Comparison of ENCODE assay signal across 11 cellular contexts in the genomic region with DNA sequence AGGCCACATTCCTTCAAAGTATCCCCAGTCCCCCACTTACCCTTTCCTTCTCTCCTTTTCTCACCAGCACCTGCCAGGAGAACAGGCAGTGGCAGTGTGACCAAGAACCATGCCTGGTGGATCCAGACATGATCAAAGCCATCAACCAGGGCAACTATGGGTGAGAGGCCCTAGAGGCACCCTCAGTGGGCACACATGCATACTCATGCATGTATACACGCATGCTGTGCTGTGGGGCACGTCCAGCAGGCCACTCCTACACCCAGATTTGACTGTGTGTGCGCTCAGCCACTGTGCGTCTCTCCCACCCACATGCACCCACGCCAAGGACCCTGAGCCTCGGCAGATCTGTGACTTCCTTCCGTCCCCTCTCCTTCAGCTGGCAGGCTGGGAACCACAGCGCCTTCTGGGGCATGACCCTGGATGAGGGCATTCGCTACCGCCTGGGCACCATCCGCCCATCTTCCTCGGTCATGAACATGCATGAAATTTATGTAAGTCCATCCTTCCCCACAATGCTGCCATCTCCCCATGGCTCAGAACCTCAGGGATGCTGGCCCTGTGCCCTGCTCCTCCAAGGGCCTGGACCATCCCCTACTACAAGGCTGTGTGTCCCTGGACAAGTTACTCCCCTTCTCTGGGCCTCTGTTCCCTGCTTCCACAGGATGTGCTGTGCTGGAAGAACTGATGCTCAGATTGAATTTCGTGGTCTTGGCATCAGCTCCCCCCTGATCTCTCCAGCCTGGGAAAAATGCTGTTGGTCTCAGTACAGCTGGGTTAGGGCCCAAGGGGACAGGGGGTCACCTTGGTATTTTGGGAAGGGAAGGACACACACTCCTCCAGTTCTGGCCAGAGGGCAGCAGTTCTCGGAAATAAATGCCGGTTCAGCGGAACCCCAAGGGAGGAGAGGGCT. TPM values are rescaled to one million over a fixed set of nuclear protein-coding genes. Genes with fewer than 3 reads are reported as not detected.
DNase-seq lines count a peak whose midpoint lies in the region; ATAC-seq and TF ChIP-seq lines count a peak whose summit lies in the region.
"Had no signal": no experiment of that assay in that cellular context is flagged by ENCODE, and none has a peak within 500 bp of the region (broad histone marks: within the 10 kb centered on the region; RNA-seq: fewer than 3 reads in every experiment).

No MANE protein-coding gene starts in this region.

- POLR2A ChIA-PET in activated CD4-positive, alpha-beta T cell treated with anti-CD3 and anti-CD28 coated beads, Interleukin-2, amount 10 ng/mL, durations not matched to agents 7 days and 5 days (lab: Charles Lee) = no interaction called here

- H3K4me3 ChIP-seq in adrenal gland (no peak overlapping the region), tibial artery (peak overlapping the region; percentile 27 to 34)

- no peak for TF ChIP-seq CTCF in adrenal gland (IDR thresholded peaks at IDR 0.05)
- TF ChIP-seq CTCF in neural crest cell (conservative IDR thresholded peaks at IDR 0.05) = no peak
- TF ChIP-seq CTCF in tibial artery (IDR thresholded peaks at IDR 0.05) = no peak

- peaks cover 20 to 46% of the 10 kb centered on the region in 2 donors for H3K4me1 ChIP-seq in adrenal gland (replicated peaks in 1 of 2)
- H3K4me1 ChIP-seq in tibial artery = peaks cover 0 to 93% (median 84%) of the 10 kb centered on the region in 4 donors

- intact Hi-C loops in adrenal gland (cut with DNase I) (no loop called here), cardiac septum (cut with DNase I) (no loop called here), tibial artery (cut with DNase I; ENCODE audit: low total_unique reads) (no loop called here)

- H3K9me3 Mint-ChIP-seq in neural crest cell (no peaks in the 10 kb centered on the region), immature natural killer cell (peaks cover 0 to 2% (median 0%) of the 10 kb centered on the region in 6 donors)
- H3K9me3 Mint-ChIP-seq in activated CD4-positive, alpha-beta T cell treated with anti-CD3 and anti-CD28 coated beads, Interleukin-2, amount 10 ng/mL, durations not matched to agents 7 days and 5 days = no peaks in the 10 kb centered on the region
- H3K9me3 Mint-ChIP-seq in stimulated activated memory B cell treated with anti-CD40 and anti-IgM and Interleukin-4, amounts not matched to agents 10 μg/mL and 1 μg/mL and 100 μg/mL, for 72 hours = no peaks in the 10 kb centered on the region
- H3K9me3 Mint-ChIP-seq: natural killer cell treated with Interleukin-12 subunit alpha and Interleukin-12 subunit beta and Interleukin-15 and Interleukin-18, amount 100 ng/mL, for 72 hours had no signal

- H3K4me3 Mint-ChIP-seq in neural crest cell (no peak overlapping the region), immature natural killer cell (no peak overlapping the region)
- H3K4me3 Mint-ChIP-seq in activated CD4-positive, alpha-beta T cell treated with anti-CD3 and anti-CD28 coated beads, Interleukin-2, amount 10 ng/mL, durations not matched to agents 7 days and 5 days = no peak overlapping the region
- H3K4me3 Mint-ChIP-seq in stimulated activated memory B cell treated with anti-CD40 and anti-IgM and Interleukin-4, amounts not matched to agents 10 μg/mL and 1 μg/mL and 100 μg/mL, for 72 hours = no peak overlapping the region
- H3K4me3 Mint-ChIP-seq: natural killer cell treated with Interleukin-12 subunit alpha and Interleukin-12 subunit beta and Interleukin-15 and Interleukin-18, amount 100 ng/mL, for 72 hours had no signal

- H3K9me3 ChIP-seq in adrenal gland (replicated peaks in 1 of 3) = no peaks in the 10 kb centered on the region
- H3K9me3 ChIP-seq in tibial artery = no peaks in the 10 kb centered on the region

- H3K36me3 ChIP-seq in adrenal gland (replicated peaks in 1 of 2) = no peaks in the 10 kb centered on the region
- peaks cover 35 to 50% (median 45%) of the 10 kb centered on the region in 3 donors for H3K36me3 ChIP-seq in tibial artery

- H3K27ac Mint-ChIP-seq in neural crest cell (ENCODE audit: unreplicated experiment) (peak overlapping the region; percentile 71), immature natural killer cell (no peak overlapping the region)
- no peak overlapping the region for H3K27ac Mint-ChIP-seq in activated CD4-positive, alpha-beta T cell treated with anti-CD3 and anti-CD28 coated beads, Interleukin-2, amount 10 ng/mL, durations not matched to agents 7 days and 5 days
- H3K27ac Mint-ChIP-seq in stimulated activated memory B cell treated with anti-CD40 and anti-IgM and Interleukin-4, amounts not matched to agents 10 μg/mL and 1 μg/mL and 100 μg/mL, for 72 hours = no peak overlapping the region
- H3K27ac Mint-ChIP-seq: natural killer cell treated with Interleukin-12 subunit alpha and Interleukin-12 subunit beta and Interleukin-15 and Interleukin-18, amount 100 ng/mL, for 72 hours had no signal

- H3K36me3 Mint-ChIP-seq in neural crest cell (ENCODE audit: low read depth) (no peaks in the 10 kb centered on the region), immature natural killer cell (no peaks in the 10 kb centered on the region)
- H3K36me3 Mint-ChIP-seq in activated CD4-positive, alpha-beta T cell treated with anti-CD3 and anti-CD28 coated beads, Interleukin-2, amount 10 ng/mL, durations not matched to agents 7 days and 5 days (ENCODE audit: low read depth) = no peaks in the 10 kb centered on the region
- H3K36me3 Mint-ChIP-seq in stimulated activated memory B cell treated with anti-CD40 and anti-IgM and Interleukin-4, amounts not matched to agents 10 μg/mL and 1 μg/mL and 100 μg/mL, for 72 hours = no peaks in the 10 kb centered on the region
- H3K36me3 Mint-ChIP-seq: natural killer cell treated with Interleukin-12 subunit alpha and Interleukin-12 subunit beta and Interleukin-15 and Interleukin-18, amount 100 ng/mL, for 72 hours had no signal

- DNase-seq in adrenal gland = peak in 2 of 7 donors; percentile 52 to 68
- peak; percentile 67 for DNase-seq in cardiac septum (ENCODE audit: low spot score)
- DNase-seq in neural crest cell (ENCODE audit: low read depth, low spot score) = no peak
- peak in 1 of 2 donors; percentile 89 for DNase-seq in tibial artery
- DNase-seq in immature natural killer cell = no peak
- DNase-seq in activated CD4-positive, alpha-beta T cell treated with anti-CD3 and anti-CD28 coated beads, Interleukin-2, amount 10 ng/mL, durations not matched to agents 7 days and 5 days = no peak
- no peak for DNase-seq in OCI-M2 (lab: John Stamatoyannopoulos, UW; ENCODE audit: unreplicated experiment)
- DNase-seq: NCI-H526 treated with DMSO at 0.1 percent for 48 hours; stimulated activated CD4-positive, alpha-beta T cell treated with anti-CD3 and anti-CD28 coated beads, Interleukin-15, amount 100 ng/mL, for 24 hours had no signal

- H3K4me1 Mint-ChIP-seq in neural crest cell (no peaks in the 10 kb centered on the region), immature natural killer cell (peaks cover 0 to 2% of the 10 kb centered on the region in 2 donors)
- H3K4me1 Mint-ChIP-seq in activated CD4-positive, alpha-beta T cell treated with anti-CD3 and anti-CD28 coated beads, Interleukin-2, amount 10 ng/mL, durations not matched to agents 7 days and 5 days = no peaks in the 10 kb centered on the region
- H3K4me1 Mint-ChIP-seq in stimulated activated memory B cell treated with anti-CD40 and anti-IgM and Interleukin-4, amounts not matched to agents 10 μg/mL and 1 μg/mL and 100 μg/mL, for 72 hours = peaks cover 8% of the 10 kb centered on the region

- TF ChIP-seq POLR2A in adrenal gland (IDR thresholded peaks at IDR 0.05) = no peak

- WGBS in adrenal gland, 4 donors = 71 to 79% (median 73%) methylated on average over 15 to 16 of the region's 16 CpGs

- no peak for ATAC-seq in stimulated activated memory B cell treated with anti-CD40 and anti-IgM and Interleukin-4, amounts not matched to agents 10 μg/mL and 1 μg/mL and 100 μg/mL, for 72 hours
- ATAC-seq: natural killer cell treated with Interleukin-12 subunit alpha and Interleukin-12 subunit beta and Interleukin-15 and Interleukin-18, amount 100 ng/mL, for 72 hours had no signal

- CTCF ChIA-PET in activated CD4-positive, alpha-beta T cell treated with anti-CD3 and anti-CD28 coated beads, Interleukin-2, amount 10 ng/mL, durations not matched to agents 7 days and 5 days (lab: Charles Lee) = no interaction called here

- peaks cover 14% of the 10 kb centered on the region for H3K27me3 Mint-ChIP-seq in neural crest cell (ENCODE audit: low read depth)
- peaks cover 2 to 7% (median 6%) of the 10 kb centered on the region in 3 donors for H3K27me3 Mint-ChIP-seq in immature natural killer cell (ENCODE audit: low read depth in 3 of 3)
- H3K27me3 Mint-ChIP-seq in activated CD4-positive, alpha-beta T cell treated with anti-CD3 and anti-CD28 coated beads, Interleukin-2, amount 10 ng/mL, durations not matched to agents 7 days and 5 days = peaks cover 2% of the 10 kb centered on the region
- H3K27me3 Mint-ChIP-seq in stimulated activated memory B cell treated with anti-CD40 and anti-IgM and Interleukin-4, amounts not matched to agents 10 μg/mL and 1 μg/mL and 100 μg/mL, for 72 hours = peaks cover 31% of the 10 kb centered on the region

- H3K27me3 ChIP-seq in adrenal gland (no peaks in the 10 kb centered on the region), tibial artery (no peaks in the 10 kb centered on the region)

- H3K27ac ChIP-seq in adrenal gland = peak overlapping the region in 4 of 5 donors; percentile 19 to 83 (median 44)
- peak overlapping the region; percentile 87 to 91 for H3K27ac ChIP-seq in tibial artery

RNA-seq across cellular contexts. Expression of gene TINAGL1, which starts 7.0 kb away (rescaled TPM):
- total RNA-seq in adrenal gland (100 to 1,000 TPM in 4 of 8 donors, 10 to 100 TPM in 4; 31.7 to 294 (median 98.6) TPM), cardiac septum (180 TPM), neural crest cell (not detected in 2 replicates)
- polyA plus RNA-seq in adrenal gland (100 to 1,000 TPM in 1 of 3 donors, 10 to 100 TPM in 2; 22.7 to 146 (median 89.5) TPM), immature natural killer cell (not detected)
- total RNA-seq in activated CD4-positive, alpha-beta T cell treated with anti-CD3 and anti-CD28 coated beads, Interleukin-2, amount 10 ng/mL, durations not matched to agents 7 days and 5 days = not detected
- total RNA-seq: natural killer cell treated with Interleukin-12 subunit alpha and Interleukin-12 subunit beta and Interleukin-15 and Interleukin-18, amount 100 ng/mL, for 72 hours had no signal

RNA-seq across cellular contexts. Expression of gene HCRTR1, which starts 34.2 kb away (rescaled TPM):
- total RNA-seq in adrenal gland = 1 to 10 TPM in 2 of 8 donors, under 1 TPM in 1, not detected in 5; 0.98 to 2.8 (median 1.7) TPM
- polyA plus RNA-seq in adrenal gland = 1 to 10 TPM in 1 of 3 donors, under 1 TPM in 2; 0.18 to 3.5 (median 0.67) TPM
- not detected for total RNA-seq in cardiac septum
- total RNA-seq in neural crest cell = 0.23 TPM in 1 of 2 replicates, not detected in the other
- polyA plus RNA-seq in immature natural killer cell = not detected
- total RNA-seq in activated CD4-positive, alpha-beta T cell treated with anti-CD3 and anti-CD28 coated beads, Interleukin-2, amount 10 ng/mL, durations not matched to agents 7 days and 5 days = not detected
- total RNA-seq: natural killer cell treated with Interleukin-12 subunit alpha and Interleukin-12 subunit beta and Interleukin-15 and Interleukin-18, amount 100 ng/mL, for 72 hours had no signal

Comparison
In these comparisons a context has a peak if more than half of its experiments do, and no peak if none do; other contexts are left out.
1. H3K4me3 ChIP-seq: peak in tibial artery (2 of 2); none in adrenal gland (0 of 4).
2. RNA of gene TINAGL1, which starts 7.0 kb away (total RNA-seq): 180 TPM in cardiac septum (single experiment) and 31.7 to 294 TPM in adrenal gland; not detected in activated CD4-positive, alpha-beta T cell treated with anti-CD3 and anti-CD28 coated beads, Interleukin-2, amount 10 ng/mL, durations not matched to agents 7 days and 5 days and not detected in neural crest cell; every median in the first group is over 10 times any median in the second.